In genomic region chr7:134502463-134502862, GRCh38 we compare ENCODE assay signal across 1 cellular context.
TF ChIP-seq lines count a peak whose summit lies in the region.

No MANE protein-coding gene starts in this region.

TF ChIP-seq in GM23338, 12 proteins besides CTCF, POLR2A, EP300 and RAD21:
- TF ChIP-seq, protein P1, sequence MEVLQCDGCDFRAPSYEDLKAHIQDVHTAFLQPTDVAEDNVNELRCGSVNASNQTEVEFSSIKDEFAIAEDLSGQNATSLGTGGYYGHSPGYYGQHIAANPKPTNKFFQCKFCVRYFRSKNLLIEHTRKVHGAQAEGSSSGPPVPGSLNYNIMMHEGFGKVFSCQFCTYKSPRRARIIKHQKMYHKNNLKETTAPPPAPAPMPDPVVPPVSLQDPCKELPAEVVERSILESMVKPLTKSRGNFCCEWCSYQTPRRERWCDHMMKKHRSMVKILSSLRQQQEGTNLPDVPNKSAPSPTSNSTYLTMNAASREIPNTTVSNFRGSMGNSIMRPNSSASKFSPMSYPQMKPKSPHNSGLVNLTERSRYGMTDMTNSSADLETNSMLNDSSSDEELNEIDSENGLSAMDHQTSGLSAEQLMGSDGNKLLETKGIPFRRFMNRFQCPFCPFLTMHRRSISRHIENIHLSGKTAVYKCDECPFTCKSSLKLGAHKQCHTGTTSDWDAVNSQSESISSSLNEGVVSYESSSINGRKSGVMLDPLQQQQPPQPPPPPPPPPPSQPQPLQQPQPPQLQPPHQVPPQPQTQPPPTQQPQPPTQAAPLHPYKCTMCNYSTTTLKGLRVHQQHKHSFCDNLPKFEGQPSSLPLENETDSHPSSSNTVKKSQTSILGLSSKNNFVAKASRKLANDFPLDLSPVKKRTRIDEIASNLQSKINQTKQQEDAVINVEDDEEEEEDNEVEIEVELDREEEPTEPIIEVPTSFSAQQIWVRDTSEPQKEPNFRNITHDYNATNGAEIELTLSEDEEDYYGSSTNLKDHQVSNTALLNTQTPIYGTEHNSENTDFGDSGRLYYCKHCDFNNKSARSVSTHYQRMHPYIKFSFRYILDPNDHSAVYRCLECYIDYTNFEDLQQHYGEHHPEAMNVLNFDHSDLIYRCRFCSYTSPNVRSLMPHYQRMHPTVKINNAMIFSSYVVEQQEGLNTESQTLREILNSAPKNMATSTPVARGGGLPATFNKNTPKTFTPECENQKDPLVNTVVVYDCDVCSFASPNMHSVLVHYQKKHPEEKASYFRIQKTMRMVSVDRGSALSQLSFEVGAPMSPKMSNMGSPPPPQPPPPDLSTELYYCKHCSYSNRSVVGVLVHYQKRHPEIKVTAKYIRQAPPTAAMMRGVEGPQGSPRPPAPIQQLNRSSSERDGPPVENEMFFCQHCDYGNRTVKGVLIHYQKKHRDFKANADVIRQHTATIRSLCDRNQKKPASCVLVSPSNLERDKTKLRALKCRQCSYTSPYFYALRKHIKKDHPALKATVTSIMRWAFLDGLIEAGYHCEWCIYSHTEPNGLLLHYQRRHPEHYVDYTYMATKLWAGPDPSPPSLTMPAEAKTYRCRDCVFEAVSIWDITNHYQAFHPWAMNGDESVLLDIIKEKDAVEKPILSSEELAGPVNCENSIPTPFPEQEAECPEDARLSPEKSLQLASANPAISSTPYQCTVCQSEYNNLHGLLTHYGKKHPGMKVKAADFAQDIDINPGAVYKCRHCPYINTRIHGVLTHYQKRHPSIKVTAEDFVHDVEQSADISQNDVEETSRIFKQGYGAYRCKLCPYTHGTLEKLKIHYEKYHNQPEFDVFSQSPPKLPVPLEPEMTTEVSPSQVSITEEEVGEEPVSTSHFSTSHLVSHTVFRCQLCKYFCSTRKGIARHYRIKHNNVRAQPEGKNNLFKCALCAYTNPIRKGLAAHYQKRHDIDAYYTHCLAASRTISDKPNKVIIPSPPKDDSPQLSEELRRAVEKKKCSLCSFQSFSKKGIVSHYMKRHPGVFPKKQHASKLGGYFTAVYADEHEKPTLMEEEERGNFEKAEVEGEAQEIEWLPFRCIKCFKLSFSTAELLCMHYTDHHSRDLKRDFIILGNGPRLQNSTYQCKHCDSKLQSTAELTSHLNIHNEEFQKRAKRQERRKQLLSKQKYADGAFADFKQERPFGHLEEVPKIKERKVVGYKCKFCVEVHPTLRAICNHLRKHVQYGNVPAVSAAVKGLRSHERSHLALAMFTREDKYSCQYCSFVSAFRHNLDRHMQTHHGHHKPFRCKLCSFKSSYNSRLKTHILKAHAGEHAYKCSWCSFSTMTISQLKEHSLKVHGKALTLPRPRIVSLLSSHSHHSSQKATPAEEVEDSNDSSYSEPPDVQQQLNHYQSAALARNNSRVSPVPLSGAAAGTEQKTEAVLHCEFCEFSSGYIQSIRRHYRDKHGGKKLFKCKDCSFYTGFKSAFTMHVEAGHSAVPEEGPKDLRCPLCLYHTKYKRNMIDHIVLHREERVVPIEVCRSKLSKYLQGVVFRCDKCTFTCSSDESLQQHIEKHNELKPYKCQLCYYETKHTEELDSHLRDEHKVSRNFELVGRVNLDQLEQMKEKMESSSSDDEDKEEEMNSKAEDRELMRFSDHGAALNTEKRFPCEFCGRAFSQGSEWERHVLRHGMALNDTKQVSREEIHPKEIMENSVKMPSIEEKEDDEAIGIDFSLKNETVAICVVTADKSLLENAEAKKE (CRISPR knock-in tag; IDR thresholded peaks at IDR 0.05): no peak
- TF ChIP-seq EZH2phosphoT487 (IDR thresholded peaks at IDR 0.05; ENCODE audit: unreplicated experiment): no peak
- TF ChIP-seq ZNF114 (CRISPR knock-in tag; IDR thresholded peaks at IDR 0.05): no peak
- TF ChIP-seq ZNF331 (CRISPR knock-in tag; IDR thresholded peaks at IDR 0.05; ENCODE audit: low read depth): no peak
